17 cellular contexts compared by ENCODE assay signal in the genomic region with DNA sequence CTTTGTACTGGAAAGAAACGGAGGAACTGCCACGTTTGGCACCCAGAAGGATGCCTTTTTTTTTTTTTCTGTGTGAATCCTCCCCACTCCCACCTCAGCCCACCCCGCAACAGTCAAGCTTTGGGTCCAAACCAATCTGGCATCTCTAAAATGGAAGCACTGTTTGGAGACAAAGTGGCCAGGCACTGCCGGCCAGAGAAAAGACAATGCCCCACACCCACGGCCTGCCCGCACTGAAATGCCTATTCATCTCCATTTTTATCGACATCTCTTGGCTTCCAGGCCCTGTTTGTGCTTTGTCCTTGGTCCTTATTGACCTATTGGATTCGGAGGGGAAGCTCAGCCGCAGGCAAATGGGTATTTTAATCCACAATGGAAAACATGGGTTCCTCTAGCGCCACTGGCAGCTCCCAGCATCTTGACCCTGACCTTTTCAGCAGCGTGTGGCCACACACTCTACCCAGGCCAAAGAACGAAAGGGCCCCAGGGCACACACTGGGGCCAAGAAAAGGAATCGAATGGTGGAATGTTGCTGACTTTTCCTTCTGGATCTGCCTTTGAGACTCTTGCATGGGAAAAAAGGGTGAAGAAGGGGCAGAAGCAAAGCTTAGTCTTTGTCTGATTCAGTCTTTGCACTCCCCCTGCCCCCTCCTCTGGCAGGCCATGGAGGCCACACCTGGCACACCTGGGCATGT.
DNase-seq lines count a peak whose midpoint lies in the region; ATAC-seq lines count a peak whose summit lies in the region.
"Had no signal": no experiment of that assay in that cellular context is flagged by ENCODE, and none has a peak within 500 bp of the region (broad histone marks: within the 10 kb centered on the region; RNA-seq: fewer than 3 reads in every experiment).

No MANE protein-coding gene starts in this region.

- DNase-seq in amygdala (lab: John Stamatoyannopoulos, UW) (peak in 54 of 56 donors; percentile 17 to 94 (median 77)), foreskin melanocyte (peak; percentile 22), middle frontal gyrus (ENCODE audit: extremely low spot score, low spot score) (peak; percentile 72), superior temporal gyrus (ENCODE audit: extremely low spot score) (peak; percentile 96), iPS-NIHi7 (ENCODE audit: extremely low spot score) (no peak), NCI-H128 (lab: John Stamatoyannopoulos, UW; ENCODE audit: unreplicated experiment) (no peak)
- DNase-seq: DMS153; EL; H7; Karpas-422; NCI-H1417; NCI-H2029; NCI-H2227 treated with DMSO at 0.1 percent for 48 hours; NCI-H526; NK-92 treated with Interleukin-12 subunit alpha and Interleukin-12 subunit beta, amount 100 ng/mL, for 24 hours had no signal

- no peak for ATAC-seq in HG03139 (IDR thresholded peaks at IDR 0.05; ENCODE audit: unreplicated experiment)
- ATAC-seq in HG03196 (IDR thresholded peaks at IDR 0.05; ENCODE audit: unreplicated experiment): no peak

Comparison
In these comparisons a context has a peak if more than half of its experiments do, and no peak if none do; other contexts are left out.
1. DNase-seq: peak in amygdala (54 of 56), foreskin melanocyte (single experiment), middle frontal gyrus (single experiment) and superior temporal gyrus (single experiment); none in iPS-NIHi7 (single experiment) and NCI-H128 (single experiment).